In genomic region chr16:75261590-75262078, GRCh38 we compare ENCODE assay signal across 15 cellular contexts. TPM values are rescaled to one million over a fixed set of nuclear protein-coding genes. Genes with fewer than 3 reads are reported as not detected.
DNase-seq lines count a peak whose midpoint lies in the region; ATAC-seq and TF ChIP-seq lines count a peak whose summit lies in the region.
"Had no signal": no experiment of that assay in that cellular context is flagged by ENCODE, and none has a peak within 500 bp of the region (broad histone marks: within the 10 kb centered on the region; RNA-seq: fewer than 3 reads in every experiment).

No MANE protein-coding gene starts in this region.

- peak; percentile 19 for DNase-seq in HuH-7.5 (ENCODE audit: low spot score)
- DNase-seq in colonic mucosa = no peak
- DNase-seq in thyroid gland = no peak
- no peak for DNase-seq in GM03348 (ENCODE audit: low spot score)
- no peak for DNase-seq in amniotic stem cell (lab: John Stamatoyannopoulos, UW)
- DNase-seq: activated T-cell treated with anti-CD3 and anti-CD28 coated beads, Interleukin-2, amount 50 U/mL, for 1 hour; DMS53; NCI-H146 had no signal

- TF ChIP-seq CTCF in colonic mucosa (IDR thresholded peaks at IDR 0.05) = no peak
- no peak for TF ChIP-seq CTCF in thyroid gland (IDR thresholded peaks at IDR 0.05)

- H3K27me3 ChIP-seq in colonic mucosa = no peaks in the 10 kb centered on the region
- H3K27me3 ChIP-seq in mucosa of stomach (ENCODE audit: control insufficient read depth, insufficient read depth, low read length) = peaks cover 3% of the 10 kb centered on the region
- H3K27me3 ChIP-seq in thyroid gland = no peaks in the 10 kb centered on the region

- TF ChIP-seq POLR2A in thyroid gland (IDR thresholded peaks at IDR 0.05) = no peak

- intact Hi-C loops in colonic mucosa (cut with DNase I) = no loop called here
- intact Hi-C loops in thyroid gland (cut with DNase I) = no loop called here

- no peaks in the 10 kb centered on the region for H3K9me3 ChIP-seq in colonic mucosa
- no peaks in the 10 kb centered on the region for H3K9me3 ChIP-seq in mucosa of stomach (ENCODE audit: control insufficient read depth, low read length)
- H3K9me3 ChIP-seq in thyroid gland = no peaks in the 10 kb centered on the region
- H3K9me3 ChIP-seq: BLaER1 treated with 17β-estradiol and CSF1 and Interleukin-3, amounts not matched to agents 10 nM and 100 nM had no signal

- H3K27ac ChIP-seq in colonic mucosa (peak overlapping the region; percentile 29), thyroid gland (peak overlapping the region in 2 of 3 donors; percentile 17 to 43)
- H3K27ac ChIP-seq: BLaER1 treated with 17β-estradiol and CSF1 and Interleukin-3, amounts not matched to agents 10 nM and 100 nM; SK-N-MC had no signal

- H3K4me3 ChIP-seq in colonic mucosa (no peak overlapping the region), mucosa of stomach (ENCODE audit: low read length) (peak overlapping the region; percentile 4), thyroid gland (replicated peaks in 1 of 3) (no peak overlapping the region)
- H3K4me3 ChIP-seq: BLaER1 treated with 17β-estradiol and CSF1 and Interleukin-3, amounts not matched to agents 10 nM and 100 nM; SK-N-MC had no signal

- H3K36me3 ChIP-seq in colonic mucosa (no peaks in the 10 kb centered on the region), mucosa of stomach (ENCODE audit: control insufficient read depth, insufficient read depth, low read length) (no peaks in the 10 kb centered on the region), thyroid gland (no peaks in the 10 kb centered on the region)
- H3K36me3 ChIP-seq: BLaER1 treated with 17β-estradiol and CSF1 and Interleukin-3, amounts not matched to agents 10 nM and 100 nM had no signal

- H3K9ac ChIP-seq in colonic mucosa (ENCODE audit: low read depth in 2 of 2, low read length in 2 of 2) = no peak overlapping the region
- no peak overlapping the region for H3K9ac ChIP-seq in mucosa of stomach (ENCODE audit: low read length)
- H3K9ac ChIP-seq: BLaER1 treated with 17β-estradiol and CSF1 and Interleukin-3, amounts not matched to agents 10 nM and 100 nM had no signal

- WGBS in thyroid gland, 2 donors = 88% methylated on average over 2 of the region's 3 CpGs; no CpG with 5 or more reads in 1 of the 2 donors

- ATAC-seq in HG02938 (IDR thresholded peaks at IDR 0.05; ENCODE audit: unreplicated experiment) = no peak
- no peak for ATAC-seq in HG02973 (IDR thresholded peaks at IDR 0.05; ENCODE audit: unreplicated experiment)

- H3K4me1 ChIP-seq in colonic mucosa = peaks cover 31% of the 10 kb centered on the region
- H3K4me1 ChIP-seq in mucosa of stomach (ENCODE audit: control insufficient read depth, insufficient read depth, low read length) = peaks cover 57% of the 10 kb centered on the region
- H3K4me1 ChIP-seq in thyroid gland = peaks cover 64 to 68% of the 10 kb centered on the region in 2 donors

RNA-seq across cellular contexts. Expression of gene BCAR1, which starts 10.2 kb away (rescaled TPM):
- total RNA-seq in colonic mucosa = 100 to 1,000 TPM; 110 to 130 TPM
- total RNA-seq in thyroid gland = 10 to 100 TPM; 51.1 to 89.9 (median 71.3) TPM

RNA-seq across cellular contexts. Expression of gene CTRB1, which starts 42.8 kb away (rescaled TPM):
- 10 to 100 TPM in 1 of 2 donors, not detected in 1; 19.1 TPM for total RNA-seq in colonic mucosa
- total RNA-seq in thyroid gland = not detected
- total RNA-seq: epithelial cell of proximal tubule, HT-29 had no signal

RNA-seq across cellular contexts. Expression of gene CTRB2, which starts 54.7 kb away (rescaled TPM):
- total RNA-seq in colonic mucosa = 10 to 100 TPM in 1 of 2 donors, not detected in 1; 29.1 TPM
- not detected for total RNA-seq in thyroid gland
- total RNA-seq: epithelial cell of proximal tubule, HT-29 had no signal
